ENCODE assay signal across 8 cellular contexts in the genomic region with DNA sequence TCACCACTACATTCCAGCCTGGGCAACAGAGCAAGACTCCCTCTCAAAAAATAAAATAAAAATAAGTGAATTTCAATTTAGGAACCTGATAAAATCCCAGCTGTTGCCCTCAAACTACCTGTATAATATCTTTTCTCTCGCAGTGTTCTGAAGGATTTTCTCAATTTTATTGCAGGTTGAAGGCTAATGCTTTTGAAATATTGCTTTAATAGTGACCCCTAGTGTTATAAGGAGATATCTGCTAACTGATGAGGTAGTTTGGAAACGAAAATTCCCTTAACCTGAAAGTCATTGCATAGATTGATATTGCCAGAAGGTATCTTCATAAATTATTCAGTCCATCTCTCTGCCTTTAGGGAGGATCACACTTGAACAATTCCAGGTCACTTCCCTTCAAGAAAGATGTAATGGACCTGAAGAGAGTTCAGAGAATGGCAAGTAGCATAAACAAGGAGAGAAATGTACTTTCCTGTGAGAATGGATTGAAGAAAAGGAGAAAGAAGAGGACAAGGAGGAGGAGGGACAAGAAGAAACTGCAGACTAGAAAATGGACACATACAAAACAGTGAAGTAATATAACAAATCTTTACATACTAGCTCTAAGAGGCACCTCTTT. TPM values are rescaled to one million over a fixed set of nuclear protein-coding genes. Genes with fewer than 3 reads are reported as not detected.
DNase-seq lines count a peak whose midpoint lies in the region; ATAC-seq and TF ChIP-seq lines count a peak whose summit lies in the region.

No MANE protein-coding gene starts in this region.

- H3K27ac Mint-ChIP-seq in stimulated activated memory B cell treated with anti-CD40 and anti-IgM and Interleukin-4, amounts not matched to agents 10 μg/mL and 1 μg/mL and 100 μg/mL, for 72 hours: peak overlapping the region; percentile 33

- no peak overlapping the region for H3K4me3 Mint-ChIP-seq in stimulated activated memory B cell treated with anti-CD40 and anti-IgM and Interleukin-4, amounts not matched to agents 10 μg/mL and 1 μg/mL and 100 μg/mL, for 72 hours

- ATAC-seq in foreskin keratinocyte (peak; percentile 25), GM21529 (IDR thresholded peaks at IDR 0.05; ENCODE audit: unreplicated experiment) (no peak), GM18873 (IDR thresholded peaks at IDR 0.05; ENCODE audit: low FRiP score, unreplicated experiment) (no peak)
- no peak for ATAC-seq in stimulated activated memory B cell treated with anti-CD40 and anti-IgM and Interleukin-4, amounts not matched to agents 10 μg/mL and 1 μg/mL and 100 μg/mL, for 72 hours

- H3K36me3 ChIP-seq in SK-N-SH (replicated peaks in 1 of 2; ENCODE audit: control insufficient read depth in 1 of 2, insufficient read depth in 2 of 2, low read length in 1 of 2): no peaks in the 10 kb centered on the region

- CTCF ChIA-PET in SK-N-SH (lab: Yijun Ruan, JAX): interaction anchor here (0.6 to 4.0 kb wide), 21 partner anchors 9 to 334 kb away, joined by 3 to 23 read pairs (median 4); partner anchors contain the start of gene TMEM154

- H3K36me3 Mint-ChIP-seq in stimulated activated memory B cell treated with anti-CD40 and anti-IgM and Interleukin-4, amounts not matched to agents 10 μg/mL and 1 μg/mL and 100 μg/mL, for 72 hours: no peaks in the 10 kb centered on the region

- TF ChIP-seq RAD21 in SK-N-SH (IDR thresholded peaks at IDR 0.05; ENCODE audit: low read length): peak; percentile 74

- H3K27me3 ChIP-seq in SK-N-SH (ENCODE audit: insufficient read depth) (no peaks in the 10 kb centered on the region), foreskin keratinocyte (no peaks in the 10 kb centered on the region)

- H3K9me2 ChIP-seq in SK-N-SH: no peaks in the 10 kb centered on the region

- TF ChIP-seq CTCF in SK-N-SH (IDR thresholded peaks at IDR 0.05) (peak; percentile 73), foreskin keratinocyte (conservative IDR thresholded peaks at IDR 0.05) (peak; percentile 88)

- no peaks in the 10 kb centered on the region for H3K9me3 Mint-ChIP-seq in stimulated activated memory B cell treated with anti-CD40 and anti-IgM and Interleukin-4, amounts not matched to agents 10 μg/mL and 1 μg/mL and 100 μg/mL, for 72 hours

- no peak overlapping the region; a peak in 1 of 4 replicates for H3K4me3 ChIP-seq in SK-N-SH (ENCODE audit: low read depth in 2 of 2, low read length in 1 of 2)

- WGBS in SK-N-SH (ENCODE audit: low lambda C conversion rate): 8% methylated on average over 2 of the region's 2 CpGs

- peak; percentile 31 for DNase-seq in DMS53 treated with DMSO at 0.1 percent for 48 hours (lab: John Stamatoyannopoulos, UW; ENCODE audit: unreplicated experiment)
- DNase-seq in HT-29 (ENCODE audit: low spot score): peak; percentile 39
- DNase-seq in SK-N-SH: peak; percentile 50
- peak in 1 of 2 donors; percentile 41 for DNase-seq in foreskin keratinocyte
- no peak for DNase-seq in T-helper 9 cell

- H3K4me1 ChIP-seq in SK-N-SH (ENCODE audit: control insufficient read depth in 1 of 2, insufficient read depth in 2 of 2, low read depth in 1 of 2, low read length in 1 of 2) (no peaks in the 10 kb centered on the region), foreskin keratinocyte (no peaks in the 10 kb centered on the region)

- no peaks in the 10 kb centered on the region for H3K79me2 ChIP-seq in SK-N-SH (ENCODE audit: insufficient read depth)

- H3K9me3 ChIP-seq in SK-N-SH: no peaks in the 10 kb centered on the region

- no peaks in the 10 kb centered on the region for H3K27me3 Mint-ChIP-seq in stimulated activated memory B cell treated with anti-CD40 and anti-IgM and Interleukin-4, amounts not matched to agents 10 μg/mL and 1 μg/mL and 100 μg/mL, for 72 hours

- H3K4me2 ChIP-seq in SK-N-SH: no peak overlapping the region

- H2AFZ ChIP-seq in SK-N-SH (ENCODE audit: low read depth): no peak overlapping the region

- no peak overlapping the region for H3K27ac ChIP-seq in SK-N-SH (ENCODE audit: low read depth in 2 of 2, low read length in 1 of 2)
- H3K27ac ChIP-seq in foreskin keratinocyte: peak overlapping the region; percentile 38

- no peak overlapping the region for H3K9ac ChIP-seq in SK-N-SH

- TF ChIP-seq EP300 in SK-N-SH (IDR thresholded peaks at IDR 0.05; ENCODE audit: borderline replicate concordance in 1 of 2, low read depth in 1 of 2, low read length in 1 of 2): no peak

- peaks cover 21% of the 10 kb centered on the region for H3K4me1 Mint-ChIP-seq in stimulated activated memory B cell treated with anti-CD40 and anti-IgM and Interleukin-4, amounts not matched to agents 10 μg/mL and 1 μg/mL and 100 μg/mL, for 72 hours

- no peaks in the 10 kb centered on the region for H3F3A ChIP-seq in SK-N-SH (replicated peaks; ENCODE audit: insufficient read depth)

- POLR2A ChIA-PET in SK-N-SH (lab: Yijun Ruan, JAX): no interaction called here

- no peaks in the 10 kb centered on the region for H4K20me1 ChIP-seq in SK-N-SH (ENCODE audit: insufficient read depth)

TF ChIP-seq in SK-N-SH, 30 proteins besides CTCF, POLR2A, EP300 and RAD21:
- TF ChIP-seq, protein P1, sequence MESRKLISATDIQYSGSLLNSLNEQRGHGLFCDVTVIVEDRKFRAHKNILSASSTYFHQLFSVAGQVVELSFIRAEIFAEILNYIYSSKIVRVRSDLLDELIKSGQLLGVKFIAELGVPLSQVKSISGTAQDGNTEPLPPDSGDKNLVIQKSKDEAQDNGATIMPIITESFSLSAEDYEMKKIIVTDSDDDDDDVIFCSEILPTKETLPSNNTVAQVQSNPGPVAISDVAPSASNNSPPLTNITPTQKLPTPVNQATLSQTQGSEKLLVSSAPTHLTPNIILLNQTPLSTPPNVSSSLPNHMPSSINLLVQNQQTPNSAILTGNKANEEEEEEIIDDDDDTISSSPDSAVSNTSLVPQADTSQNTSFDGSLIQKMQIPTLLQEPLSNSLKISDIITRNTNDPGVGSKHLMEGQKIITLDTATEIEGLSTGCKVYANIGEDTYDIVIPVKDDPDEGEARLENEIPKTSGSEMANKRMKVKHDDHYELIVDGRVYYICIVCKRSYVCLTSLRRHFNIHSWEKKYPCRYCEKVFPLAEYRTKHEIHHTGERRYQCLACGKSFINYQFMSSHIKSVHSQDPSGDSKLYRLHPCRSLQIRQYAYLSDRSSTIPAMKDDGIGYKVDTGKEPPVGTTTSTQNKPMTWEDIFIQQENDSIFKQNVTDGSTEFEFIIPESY (IDR thresholded peaks at IDR 0.05; ENCODE audit: borderline replicate concordance, low read depth): no peak
- TF ChIP-seq GABPA (IDR thresholded peaks at IDR 0.05; ENCODE audit: low read depth) (no peak), SMC3 (IDR thresholded peaks at IDR 0.05; ENCODE audit: low read depth, low read length) (peak; percentile 47)

RNA-seq across cellular contexts. Expression of gene TIGD4, which starts 44.1 kb away (rescaled TPM):
- 0.23 and 0.34 TPM in 2 replicates for total RNA-seq in HT-29 (2014; rRNA removed; shearing (Covaris generic))
- polyA plus RNA-seq in SK-N-SH (2012; rRNA removed): 0.13 and 0.28 TPM in 2 replicates
- polyA plus RNA-seq in SK-N-SH (2012; cell fraction: cytosol; rRNA removed): 0.24 and 0.33 TPM in 2 replicates
- 0.23 and 0.39 TPM in 2 replicates for polyA plus RNA-seq in SK-N-SH (2012; cell fraction: nucleus; rRNA removed)
- 0.03 and 0.18 TPM in 2 replicates for total RNA-seq in foreskin keratinocyte
- polyA plus RNA-seq in foreskin keratinocyte: 0.02 and 0.07 TPM in 2 replicates

RNA-seq across cellular contexts. Expression of gene ARFIP1, which starts 44.3 kb away (rescaled TPM):
- 27.0 and 29.6 TPM in 2 replicates for total RNA-seq in HT-29 (2014; rRNA removed; shearing (Covaris generic))
- polyA plus RNA-seq in SK-N-SH (2012; rRNA removed) (15.7 and 17.4 TPM in 2 replicates), foreskin keratinocyte (14.3 and 16.4 TPM in 2 replicates)
- 21.6 and 31.5 TPM in 2 replicates for polyA plus RNA-seq in SK-N-SH (2012; cell fraction: cytosol; rRNA removed)
- polyA plus RNA-seq in SK-N-SH (2012; cell fraction: nucleus; rRNA removed): 11.8 and 18.3 TPM in 2 replicates
- total RNA-seq in foreskin keratinocyte: 28.7 and 32.9 TPM in 2 replicates

RNA-seq across cellular contexts. Expression of gene TMEM154, which starts 55.6 kb away (rescaled TPM):
- total RNA-seq in HT-29 (2014; rRNA removed; shearing (Covaris generic)): 0.05 and 0.56 TPM in 2 replicates
- 0.58 and 0.62 TPM in 2 replicates for polyA plus RNA-seq in SK-N-SH (2012; rRNA removed)
- 0.58 and 0.67 TPM in 2 replicates for polyA plus RNA-seq in SK-N-SH (2012; cell fraction: cytosol; rRNA removed)
- polyA plus RNA-seq in SK-N-SH (2012; cell fraction: nucleus; rRNA removed): 0.46 and 0.86 TPM in 2 replicates
- 102 and 118 TPM in 2 replicates for total RNA-seq in foreskin keratinocyte
- 12.8 and 13.3 TPM in 2 replicates for polyA plus RNA-seq in foreskin keratinocyte

Comparison
In these comparisons a context has a peak if more than half of its experiments do, and no peak if none do; other contexts are left out.
1. RNA of gene TMEM154, which starts 55.6 kb away (total RNA-seq): 102 to 118 TPM in foreskin keratinocyte; 0.05 to 0.56 TPM in HT-29; every median in the first group is over 10 times any median in the second.